ENCODE assay signal across 8 cellular contexts in the genomic region with DNA sequence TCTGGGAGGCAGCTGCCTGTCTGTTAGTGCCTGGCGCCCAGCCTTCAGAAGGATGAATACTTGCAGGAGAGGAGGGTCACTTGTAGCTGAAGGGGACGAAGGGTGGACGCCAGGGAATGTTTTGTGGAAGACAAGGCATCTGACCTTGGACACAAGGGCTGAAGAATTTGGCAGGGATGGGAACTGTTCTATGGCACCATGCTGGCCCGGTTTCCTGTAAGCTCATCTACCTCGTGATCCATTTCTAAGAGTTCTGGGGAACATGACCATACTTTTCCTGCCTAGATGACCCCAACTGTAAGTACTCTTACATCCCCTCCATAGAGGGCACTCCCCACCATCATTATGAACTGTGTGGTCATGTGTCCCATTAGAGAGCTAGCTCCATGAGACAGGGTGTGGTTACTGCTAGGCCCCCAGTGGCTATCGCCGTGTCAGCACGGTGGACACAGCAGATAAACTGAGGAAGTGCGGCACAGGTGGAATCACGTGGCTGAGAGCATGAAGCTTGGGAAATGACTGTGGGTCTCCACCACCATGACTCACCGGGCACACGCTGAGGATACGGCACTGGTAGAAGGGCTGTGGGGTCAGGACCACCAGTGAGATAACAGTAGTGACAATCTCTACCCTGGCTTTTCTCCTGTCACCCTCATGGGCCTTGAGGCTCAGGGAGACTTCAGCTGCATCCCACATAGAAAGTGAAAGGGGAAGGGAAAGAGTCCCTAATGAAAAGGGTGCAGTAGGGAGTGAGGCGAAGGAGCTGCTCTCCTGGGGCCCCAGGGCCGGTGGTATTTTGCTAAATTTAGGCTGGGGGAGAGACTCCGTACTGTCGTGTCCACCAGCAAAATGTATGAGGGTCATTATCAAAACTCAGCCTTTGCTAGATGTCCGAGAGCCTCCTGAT.
A peak's percentile ranks its signal among the peaks of the same experiment; 100 is the strongest.
DNase-seq lines count a peak whose midpoint lies in the region; ATAC-seq and TF ChIP-seq lines count a peak whose summit lies in the region.

No MANE protein-coding gene starts in this region.

- ATAC-seq in GM18867 (IDR thresholded peaks at IDR 0.05; ENCODE audit: unreplicated experiment) (peak; percentile 17), HG02759 (IDR thresholded peaks at IDR 0.05; ENCODE audit: unreplicated experiment) (peak; percentile 33), psoas muscle (peak in 2 of 4 donors; percentile 35 to 47), GM18858 (IDR thresholded peaks at IDR 0.05; ENCODE audit: unreplicated experiment) (no peak)
- no peak for ATAC-seq in activated T-helper 17 cell treated with anti-CD3 and anti-CD28 coated beads, Interleukin-2, amount 50 U/mL, for 72 hours (replicated peaks)

- DNase-seq in psoas muscle (no peak), DMS53 treated with DMSO at 0.1 percent for 48 hours (lab: John Stamatoyannopoulos, UW; ENCODE audit: unreplicated experiment) (no peak), NCI-H1105 treated with DMSO at 0.1 percent for 48 hours (lab: John Stamatoyannopoulos, UW) (no peak), islet precursor cell (no peak)

- intact Hi-C loops in psoas muscle (cut with DNase I) = loop anchor here (5.0 to 10.0 kb wide), 2 partner anchors 120 to 127 kb away; no protein-coding TSS in a partner anchor

- H3K36me3 Mint-ChIP-seq in activated T-helper 17 cell treated with anti-CD3 and anti-CD28 coated beads, Interleukin-2, amount 50 U/mL, for 72 hours (ENCODE audit: low read depth) = peaks cover 48% of the 10 kb centered on the region

- no peak for TF ChIP-seq CTCF in psoas muscle (IDR thresholded peaks at IDR 0.05)

- H3K4me1 Mint-ChIP-seq in activated T-helper 17 cell treated with anti-CD3 and anti-CD28 coated beads, Interleukin-2, amount 50 U/mL, for 72 hours = no peaks in the 10 kb centered on the region

- H3K36me3 ChIP-seq in psoas muscle (ENCODE audit: insufficient read depth in 1 of 2, low read depth in 1 of 2) = peaks cover 0 to 22% of the 10 kb centered on the region in 2 donors

- no peaks in the 10 kb centered on the region for H3K27me3 Mint-ChIP-seq in activated T-helper 17 cell treated with anti-CD3 and anti-CD28 coated beads, Interleukin-2, amount 50 U/mL, for 72 hours

- H3K27ac Mint-ChIP-seq in activated T-helper 17 cell treated with anti-CD3 and anti-CD28 coated beads, Interleukin-2, amount 50 U/mL, for 72 hours = peak overlapping the region; percentile 77

- WGBS in psoas muscle, 3 donors = 72 to 79% (median 74%) methylated on average over 18 of the region's 18 CpGs

- H3K4me1 ChIP-seq in psoas muscle = peaks cover 30% of the 10 kb centered on the region

- H3K9me3 Mint-ChIP-seq in activated T-helper 17 cell treated with anti-CD3 and anti-CD28 coated beads, Interleukin-2, amount 50 U/mL, for 72 hours = no peaks in the 10 kb centered on the region

- peak overlapping the region; percentile 52 for H3K4me3 ChIP-seq in psoas muscle

- H3K9me3 ChIP-seq in psoas muscle = no peaks in the 10 kb centered on the region

- no peak overlapping the region for H3K4me3 Mint-ChIP-seq in activated T-helper 17 cell treated with anti-CD3 and anti-CD28 coated beads, Interleukin-2, amount 50 U/mL, for 72 hours

- peak overlapping the region; percentile 64 for H3K27ac ChIP-seq in psoas muscle

- no peaks in the 10 kb centered on the region for H3K27me3 ChIP-seq in psoas muscle (ENCODE audit: insufficient read depth in 3 of 3, low read length in 2 of 3)

Comparison
In these comparisons a context has a peak if more than half of its experiments do, and no peak if none do; other contexts are left out.
1. ATAC-seq: peak in GM18867 (single experiment) and HG02759 (single experiment); none in activated T-helper 17 cell treated with anti-CD3 and anti-CD28 coated beads, Interleukin-2, amount 50 U/mL, for 72 hours (single experiment) and GM18858 (single experiment).